In genomic region chr7:2838451-2838850, GRCh38 we compare ENCODE assay signal across 29 cellular contexts. TPM values are rescaled to one million over a fixed set of nuclear protein-coding genes. Genes with fewer than 3 reads are reported as not detected.
DNase-seq lines count a peak whose midpoint lies in the region; ATAC-seq and TF ChIP-seq lines count a peak whose summit lies in the region.
"Had no signal": no experiment of that assay in that cellular context is flagged by ENCODE, and none has a peak within 500 bp of the region (broad histone marks: within the 10 kb centered on the region; RNA-seq: fewer than 3 reads in every experiment).

No MANE protein-coding gene starts in this region.

- peaks cover 35 to 65% (median 59%) of the 10 kb centered on the region in 3 donors for H3K4me1 Mint-ChIP-seq in IgD-negative memory B cell
- H3K4me1 Mint-ChIP-seq in endothelial cell (ENCODE audit: unreplicated experiment), result peaks cover 77% of the 10 kb centered on the region
- peaks cover 58% of the 10 kb centered on the region for H3K4me1 Mint-ChIP-seq in stimulated activated naive CD8-positive, alpha-beta T cell treated with anti-CD3 and anti-CD28 coated beads, Interleukin-15, amount 100 ng/mL, for 72 hours
- peaks cover 27 to 57% of the 10 kb centered on the region in 2 donors for H3K4me1 Mint-ChIP-seq in effector memory CD8-positive, alpha-beta T cell (ENCODE audit: low read depth in 2 of 2)

- peaks cover 14% of the 10 kb centered on the region for H3K36me3 ChIP-seq in left ventricle myocardium inferior

- H3K27me3 Mint-ChIP-seq in IgD-negative memory B cell, result no peaks in the 10 kb centered on the region
- peaks cover 7% of the 10 kb centered on the region for H3K27me3 Mint-ChIP-seq in endothelial cell (ENCODE audit: unreplicated experiment)
- H3K27me3 Mint-ChIP-seq in stimulated activated naive CD8-positive, alpha-beta T cell treated with anti-CD3 and anti-CD28 coated beads, Interleukin-15, amount 100 ng/mL, for 72 hours, result no peaks in the 10 kb centered on the region
- H3K27me3 Mint-ChIP-seq in effector memory CD8-positive, alpha-beta T cell, result no peaks in the 10 kb centered on the region
- H3K27me3 Mint-ChIP-seq: activated CD4-positive, alpha-beta memory T cell treated with anti-CD3 and anti-CD28 coated beads for 36 hours; CD8-positive, alpha-beta memory T cell; naive thymus-derived CD8-positive, alpha-beta T cell; T-helper 17 cell had no signal

- H3K4me1 ChIP-seq in left ventricle myocardium inferior, result peaks cover 68% of the 10 kb centered on the region

- intact Hi-C loops in left ventricle myocardium inferior (cut with micrococcal nuclease), result no loop called here
- intact Hi-C loops in Right ventricle myocardium inferior (cut with DNase I), result no loop called here

- peak overlapping the region; percentile 22 to 97 (median 49) for H3K27ac Mint-ChIP-seq in IgD-negative memory B cell
- peak overlapping the region; percentile 99 for H3K27ac Mint-ChIP-seq in endothelial cell (ENCODE audit: unreplicated experiment)
- H3K27ac Mint-ChIP-seq in stimulated activated naive CD8-positive, alpha-beta T cell treated with anti-CD3 and anti-CD28 coated beads, Interleukin-15, amount 100 ng/mL, for 72 hours, result peak overlapping the region; percentile 16 to 37
- H3K27ac Mint-ChIP-seq in effector memory CD8-positive, alpha-beta T cell, result peak overlapping the region in 1 of 2 donors; percentile 37
- H3K27ac Mint-ChIP-seq: activated CD4-positive, alpha-beta memory T cell treated with anti-CD3 and anti-CD28 coated beads for 36 hours; activated naive CD4-positive, alpha-beta T cell treated with anti-CD3 and anti-CD28 coated beads for 36 hours; activated T-helper 1 cell treated with anti-CD3 and anti-CD28 coated beads, Interleukin-12 subunit alpha, Interleukin-12 subunit beta, Interleukin-2, Interleukin-4 antibody, amounts not matched to agents 30 ng/mL and 10 ng/mL and 1 ng/mL, durations not matched to agents 14 hours and 24 hours and 36 hours had no signal

- no peaks in the 10 kb centered on the region for H3K27me3 ChIP-seq in left ventricle myocardium inferior (ENCODE audit: low read depth)
- H3K27me3 ChIP-seq: heart left ventricle, sigmoid colon had no signal

- H3K4me3 ChIP-seq in left ventricle myocardium inferior, result no peak overlapping the region
- H3K4me3 ChIP-seq: heart left ventricle, psoas muscle, sigmoid colon had no signal

- H3K27ac ChIP-seq in left ventricle myocardium inferior (replicated peaks), result peak overlapping the region; percentile 27
- H3K27ac ChIP-seq: psoas muscle, sigmoid colon had no signal

- TF ChIP-seq CTCF in left ventricle myocardium inferior (IDR thresholded peaks at IDR 0.05; ENCODE audit: borderline replicate concordance), result no peak
- TF ChIP-seq CTCF in endothelial cell (IDR thresholded peaks at IDR 0.05; ENCODE audit: unreplicated experiment), result no peak

- ATAC-seq in Right ventricle myocardium inferior (no peak), HG03280 (IDR thresholded peaks at IDR 0.05; ENCODE audit: unreplicated experiment) (no peak)
- no peak for ATAC-seq in stimulated activated naive CD8-positive, alpha-beta T cell treated with anti-CD3 and anti-CD28 coated beads, Interleukin-15, amount 100 ng/mL, for 72 hours
- no peak for ATAC-seq in effector memory CD8-positive, alpha-beta T cell (replicated peaks)
- ATAC-seq: heart left ventricle; naive thymus-derived CD8-positive, alpha-beta T cell; psoas muscle had no signal

- no peak for DNase-seq in left ventricle myocardium inferior
- DNase-seq in Right ventricle myocardium inferior (ENCODE audit: missing footprints), result no peak
- DNase-seq in endothelial cell (ENCODE audit: low spot score), result no peak
- no peak for DNase-seq in stimulated activated naive CD8-positive, alpha-beta T cell treated with anti-CD3 and anti-CD28 coated beads, Interleukin-15, amount 100 ng/mL, for 72 hours
- no peak for DNase-seq in effector memory CD8-positive, alpha-beta T cell
- no peak for DNase-seq in stimulated activated naive CD4-positive, alpha-beta T cell (lab: John Stamatoyannopoulos, UW)
- DNase-seq: activated CD4-positive, alpha-beta memory T cell treated with anti-CD3 and anti-CD28 coated beads for 36 hours; activated CD4-positive, alpha-beta T cell treated with anti-CD3 and anti-CD28 coated beads for 1 hour; activated CD8-positive, alpha-beta memory T cell treated with anti-CD3 and anti-CD28 coated beads, Interleukin-2, amount 50 U/mL, for 48 hours; activated naive CD4-positive, alpha-beta T cell treated with anti-CD3 and anti-CD28 coated beads for 36 hours; AML-193; caudate nucleus; CD8-positive, alpha-beta memory T cell; DMS 273 treated with DMSO at 0.1 percent for 48 hours; foreskin melanocyte; H7; heart left ventricle; kidney; midbrain; naive thymus-derived CD8-positive, alpha-beta T cell; NCI-H1694 treated with DMSO at 0.1 percent for 48 hours; NCI-H510A; psoas muscle; sigmoid colon; stimulated activated CD4-positive, alpha-beta T cell treated with anti-CD3 and anti-CD28 coated beads, Interleukin-4, amount 100 ng/mL, for 1 hour; T-helper 17 cell had no signal

- H3K4me3 Mint-ChIP-seq in IgD-negative memory B cell (peak overlapping the region; percentile 37 to 87 (median 54)), endothelial cell (ENCODE audit: unreplicated experiment) (peak overlapping the region; percentile 64)
- H3K4me3 Mint-ChIP-seq in stimulated activated naive CD8-positive, alpha-beta T cell treated with anti-CD3 and anti-CD28 coated beads, Interleukin-15, amount 100 ng/mL, for 72 hours, result no peak overlapping the region
- H3K4me3 Mint-ChIP-seq in effector memory CD8-positive, alpha-beta T cell, result no peak overlapping the region
- H3K4me3 Mint-ChIP-seq: activated CD4-positive, alpha-beta memory T cell treated with anti-CD3 and anti-CD28 coated beads for 36 hours; activated naive CD4-positive, alpha-beta T cell treated with anti-CD3 and anti-CD28 coated beads for 36 hours; activated T-helper 1 cell treated with anti-CD3 and anti-CD28 coated beads, Interleukin-12 subunit alpha, Interleukin-12 subunit beta, Interleukin-2, Interleukin-4 antibody, amounts not matched to agents 30 ng/mL and 10 ng/mL and 1 ng/mL, durations not matched to agents 14 hours and 24 hours and 36 hours; T-helper 17 cell had no signal

- H3K9me3 Mint-ChIP-seq in IgD-negative memory B cell (no peaks in the 10 kb centered on the region), endothelial cell (ENCODE audit: unreplicated experiment) (no peaks in the 10 kb centered on the region)
- H3K9me3 Mint-ChIP-seq in stimulated activated naive CD8-positive, alpha-beta T cell treated with anti-CD3 and anti-CD28 coated beads, Interleukin-15, amount 100 ng/mL, for 72 hours, result no peaks in the 10 kb centered on the region
- no peaks in the 10 kb centered on the region for H3K9me3 Mint-ChIP-seq in effector memory CD8-positive, alpha-beta T cell
- H3K9me3 Mint-ChIP-seq: activated CD4-positive, alpha-beta memory T cell treated with anti-CD3 and anti-CD28 coated beads for 36 hours; activated naive CD4-positive, alpha-beta T cell treated with anti-CD3 and anti-CD28 coated beads for 36 hours; activated T-helper 1 cell treated with anti-CD3 and anti-CD28 coated beads, Interleukin-12 subunit alpha, Interleukin-12 subunit beta, Interleukin-2, Interleukin-4 antibody, amounts not matched to agents 30 ng/mL and 10 ng/mL and 1 ng/mL, durations not matched to agents 14 hours and 24 hours and 36 hours; CD8-positive, alpha-beta memory T cell had no signal

- H3K36me3 Mint-ChIP-seq in IgD-negative memory B cell (peaks cover 13% of the 10 kb centered on the region), endothelial cell (ENCODE audit: low read depth, unreplicated experiment) (peaks cover 51% of the 10 kb centered on the region)
- peaks cover 14% of the 10 kb centered on the region for H3K36me3 Mint-ChIP-seq in effector memory CD8-positive, alpha-beta T cell (ENCODE audit: insufficient read depth)

- H3K9me3 ChIP-seq in left ventricle myocardium inferior (replicated peaks), result no peaks in the 10 kb centered on the region
- H3K9me3 ChIP-seq: heart left ventricle, psoas muscle, sigmoid colon had no signal

RNA-seq across cellular contexts. Expression of gene GNA12, which starts 5.7 kb away (rescaled TPM):
- total RNA-seq in left ventricle myocardium inferior (43.0 TPM), Right ventricle myocardium inferior (40.8 TPM), endothelial cell (ENCODE audit: unreplicated experiment) (105 TPM)
- 16.4 TPM for polyA plus RNA-seq in IgD-negative memory B cell

Comparison
In these comparisons a context has a peak if more than half of its experiments do, and no peak if none do; other contexts are left out.
1. H3K4me3 Mint-ChIP-seq: peak in IgD-negative memory B cell (4 of 4) and endothelial cell (single experiment); none in stimulated activated naive CD8-positive, alpha-beta T cell treated with anti-CD3 and anti-CD28 coated beads, Interleukin-15, amount 100 ng/mL, for 72 hours (0 of 2) and effector memory CD8-positive, alpha-beta T cell (0 of 2).